1 cellular context compared by ENCODE assay signal in the genomic region with DNA sequence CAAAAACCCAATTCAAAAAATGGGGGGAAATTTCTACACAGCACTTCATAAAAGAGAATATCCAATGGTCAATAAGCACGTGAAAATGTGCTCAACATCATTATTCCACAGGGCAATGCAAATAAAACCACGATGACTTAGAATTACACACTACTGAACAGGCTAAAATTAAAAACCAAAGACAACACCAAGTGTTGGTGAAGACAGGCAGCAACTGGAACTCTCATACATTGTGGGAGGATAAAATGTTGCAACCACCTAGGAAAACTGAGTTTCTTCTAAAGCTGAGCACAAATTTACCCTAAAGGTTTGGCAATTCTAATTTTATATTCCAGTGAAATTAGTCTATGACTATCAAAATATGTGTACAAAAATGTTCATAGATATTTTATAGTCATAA.
TF ChIP-seq lines count a peak whose summit lies in the region.

No MANE protein-coding gene starts in this region.

TF ChIP-seq in HepG2, 621 proteins besides CTCF, POLR2A, EP300 and RAD21:
- TF ChIP-seq ZNF7 (CRISPR knock-in tag; IDR thresholded peaks at IDR 0.05) (peak; percentile 77), ZNF282 (IDR thresholded peaks at IDR 0.05; ENCODE audit: partially characterized antibody) (no peak)
